2 cellular contexts compared by ENCODE assay signal in genomic region chr6:113894712-113895674, GRCh38.
TF ChIP-seq lines count a peak whose summit lies in the region.

No MANE protein-coding gene starts in this region.

TF ChIP-seq in IMR-90, 13 proteins besides CTCF, POLR2A, EP300 and RAD21:
- peak; percentile 19; the same call in 1 of the 2 replicates for TF ChIP-seq CEBPB (IDR thresholded peaks at IDR 0.05; ENCODE audit: low read depth, low read length)
- TF ChIP-seq, protein P1, sequence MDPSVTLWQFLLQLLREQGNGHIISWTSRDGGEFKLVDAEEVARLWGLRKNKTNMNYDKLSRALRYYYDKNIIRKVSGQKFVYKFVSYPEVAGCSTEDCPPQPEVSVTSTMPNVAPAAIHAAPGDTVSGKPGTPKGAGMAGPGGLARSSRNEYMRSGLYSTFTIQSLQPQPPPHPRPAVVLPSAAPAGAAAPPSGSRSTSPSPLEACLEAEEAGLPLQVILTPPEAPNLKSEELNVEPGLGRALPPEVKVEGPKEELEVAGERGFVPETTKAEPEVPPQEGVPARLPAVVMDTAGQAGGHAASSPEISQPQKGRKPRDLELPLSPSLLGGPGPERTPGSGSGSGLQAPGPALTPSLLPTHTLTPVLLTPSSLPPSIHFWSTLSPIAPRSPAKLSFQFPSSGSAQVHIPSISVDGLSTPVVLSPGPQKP (IDR thresholded peaks at IDR 0.05; ENCODE audit: borderline replicate concordance, low read depth, low read length): no peak

TF ChIP-seq in SK-N-SH, 30 proteins besides CTCF, POLR2A, EP300 and RAD21:
- TF ChIP-seq, protein P2, sequence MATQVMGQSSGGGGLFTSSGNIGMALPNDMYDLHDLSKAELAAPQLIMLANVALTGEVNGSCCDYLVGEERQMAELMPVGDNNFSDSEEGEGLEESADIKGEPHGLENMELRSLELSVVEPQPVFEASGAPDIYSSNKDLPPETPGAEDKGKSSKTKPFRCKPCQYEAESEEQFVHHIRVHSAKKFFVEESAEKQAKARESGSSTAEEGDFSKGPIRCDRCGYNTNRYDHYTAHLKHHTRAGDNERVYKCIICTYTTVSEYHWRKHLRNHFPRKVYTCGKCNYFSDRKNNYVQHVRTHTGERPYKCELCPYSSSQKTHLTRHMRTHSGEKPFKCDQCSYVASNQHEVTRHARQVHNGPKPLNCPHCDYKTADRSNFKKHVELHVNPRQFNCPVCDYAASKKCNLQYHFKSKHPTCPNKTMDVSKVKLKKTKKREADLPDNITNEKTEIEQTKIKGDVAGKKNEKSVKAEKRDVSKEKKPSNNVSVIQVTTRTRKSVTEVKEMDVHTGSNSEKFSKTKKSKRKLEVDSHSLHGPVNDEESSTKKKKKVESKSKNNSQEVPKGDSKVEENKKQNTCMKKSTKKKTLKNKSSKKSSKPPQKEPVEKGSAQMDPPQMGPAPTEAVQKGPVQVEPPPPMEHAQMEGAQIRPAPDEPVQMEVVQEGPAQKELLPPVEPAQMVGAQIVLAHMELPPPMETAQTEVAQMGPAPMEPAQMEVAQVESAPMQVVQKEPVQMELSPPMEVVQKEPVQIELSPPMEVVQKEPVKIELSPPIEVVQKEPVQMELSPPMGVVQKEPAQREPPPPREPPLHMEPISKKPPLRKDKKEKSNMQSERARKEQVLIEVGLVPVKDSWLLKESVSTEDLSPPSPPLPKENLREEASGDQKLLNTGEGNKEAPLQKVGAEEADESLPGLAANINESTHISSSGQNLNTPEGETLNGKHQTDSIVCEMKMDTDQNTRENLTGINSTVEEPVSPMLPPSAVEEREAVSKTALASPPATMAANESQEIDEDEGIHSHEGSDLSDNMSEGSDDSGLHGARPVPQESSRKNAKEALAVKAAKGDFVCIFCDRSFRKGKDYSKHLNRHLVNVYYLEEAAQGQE (IDR thresholded peaks at IDR 0.05; ENCODE audit: low read depth, low read length): no peak
- no peak for TF ChIP-seq FOXJ3 (CRISPR knock-in tag; IDR thresholded peaks at IDR 0.05)
- 0 out of 2 replicates have a peak, but pooled peaks have one; percentile 59 for TF ChIP-seq FOXM1 (IDR thresholded peaks at IDR 0.05; ENCODE audit: low read depth)
- TF ChIP-seq SIN3A (IDR thresholded peaks at IDR 0.05; ENCODE audit: borderline replicate concordance, low read depth, low read length): no peak
- no peak for TF ChIP-seq CHD2 (IDR thresholded peaks at IDR 0.05; ENCODE audit: low read length, partially characterized antibody)
- TF ChIP-seq YY1 (IDR thresholded peaks at IDR 0.05; ENCODE audit: low read depth): no peak
- TF ChIP-seq GATA2 (CRISPR knock-in tag; IDR thresholded peaks at IDR 0.05): no peak
- no peak for TF ChIP-seq MXI1 (IDR thresholded peaks at IDR 0.05; ENCODE audit: low read depth, low read length)
- TF ChIP-seq FOSL2 (IDR thresholded peaks at IDR 0.05; ENCODE audit: borderline replicate concordance, low read depth): peak; percentile 68
- TF ChIP-seq ELF1 (IDR thresholded peaks at IDR 0.05): no peak
- 0 out of 2 replicates have a peak, but pooled peaks have one; percentile 27 for TF ChIP-seq TAF1 (IDR thresholded peaks at IDR 0.05; ENCODE audit: borderline replicate concordance, low read depth, low read length)
- no peak for TF ChIP-seq RFX5 (IDR thresholded peaks at IDR 0.05; ENCODE audit: low read length)
- no peak for TF ChIP-seq MEF2A (IDR thresholded peaks at IDR 0.05; ENCODE audit: borderline replicate concordance, low read depth)
- no peak for TF ChIP-seq GABPA (IDR thresholded peaks at IDR 0.05; ENCODE audit: low read depth)
- peak; percentile 73 for TF ChIP-seq JUND (IDR thresholded peaks at IDR 0.05)
- TF ChIP-seq MAX (IDR thresholded peaks at IDR 0.05; ENCODE audit: low read depth): no peak
- no peak for TF ChIP-seq NRF1 (IDR thresholded peaks at IDR 0.05; ENCODE audit: low read depth, low read length)
- no peak for TF ChIP-seq SMC3 (IDR thresholded peaks at IDR 0.05; ENCODE audit: low read depth, low read length)
- peak; percentile 73 for TF ChIP-seq POLR2AphosphoS5 (IDR thresholded peaks at IDR 0.05; ENCODE audit: low read depth, low read length)
- no peak for TF ChIP-seq RCOR1 (IDR thresholded peaks at IDR 0.05; ENCODE audit: low read length)
- no peak; the same call in 1 of the 2 replicates for TF ChIP-seq RXRA (IDR thresholded peaks at IDR 0.05; ENCODE audit: borderline replicate concordance, low read depth)
- TF ChIP-seq EZH2phosphoT487 (IDR thresholded peaks at IDR 0.05; ENCODE audit: borderline replicate concordance, low read depth): no peak
- TF ChIP-seq, protein P3, sequence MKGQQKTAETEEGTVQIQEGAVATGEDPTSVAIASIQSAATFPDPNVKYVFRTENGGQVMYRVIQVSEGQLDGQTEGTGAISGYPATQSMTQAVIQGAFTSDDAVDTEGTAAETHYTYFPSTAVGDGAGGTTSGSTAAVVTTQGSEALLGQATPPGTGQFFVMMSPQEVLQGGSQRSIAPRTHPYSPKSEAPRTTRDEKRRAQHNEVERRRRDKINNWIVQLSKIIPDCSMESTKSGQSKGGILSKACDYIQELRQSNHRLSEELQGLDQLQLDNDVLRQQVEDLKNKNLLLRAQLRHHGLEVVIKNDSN (IDR thresholded peaks at IDR 0.05; ENCODE audit: borderline replicate concordance, low read depth): no peak
- TF ChIP-seq NFIC (IDR thresholded peaks at IDR 0.05; ENCODE audit: borderline replicate concordance): peak; percentile 83
- TF ChIP-seq, protein P4, sequence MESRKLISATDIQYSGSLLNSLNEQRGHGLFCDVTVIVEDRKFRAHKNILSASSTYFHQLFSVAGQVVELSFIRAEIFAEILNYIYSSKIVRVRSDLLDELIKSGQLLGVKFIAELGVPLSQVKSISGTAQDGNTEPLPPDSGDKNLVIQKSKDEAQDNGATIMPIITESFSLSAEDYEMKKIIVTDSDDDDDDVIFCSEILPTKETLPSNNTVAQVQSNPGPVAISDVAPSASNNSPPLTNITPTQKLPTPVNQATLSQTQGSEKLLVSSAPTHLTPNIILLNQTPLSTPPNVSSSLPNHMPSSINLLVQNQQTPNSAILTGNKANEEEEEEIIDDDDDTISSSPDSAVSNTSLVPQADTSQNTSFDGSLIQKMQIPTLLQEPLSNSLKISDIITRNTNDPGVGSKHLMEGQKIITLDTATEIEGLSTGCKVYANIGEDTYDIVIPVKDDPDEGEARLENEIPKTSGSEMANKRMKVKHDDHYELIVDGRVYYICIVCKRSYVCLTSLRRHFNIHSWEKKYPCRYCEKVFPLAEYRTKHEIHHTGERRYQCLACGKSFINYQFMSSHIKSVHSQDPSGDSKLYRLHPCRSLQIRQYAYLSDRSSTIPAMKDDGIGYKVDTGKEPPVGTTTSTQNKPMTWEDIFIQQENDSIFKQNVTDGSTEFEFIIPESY (IDR thresholded peaks at IDR 0.05; ENCODE audit: borderline replicate concordance, low read depth): no peak
- TF ChIP-seq TEAD4 (IDR thresholded peaks at IDR 0.05; ENCODE audit: borderline replicate concordance, insufficient read depth): peak; percentile 76; the same call in 1 of the 2 replicates
- TF ChIP-seq, protein P5, sequence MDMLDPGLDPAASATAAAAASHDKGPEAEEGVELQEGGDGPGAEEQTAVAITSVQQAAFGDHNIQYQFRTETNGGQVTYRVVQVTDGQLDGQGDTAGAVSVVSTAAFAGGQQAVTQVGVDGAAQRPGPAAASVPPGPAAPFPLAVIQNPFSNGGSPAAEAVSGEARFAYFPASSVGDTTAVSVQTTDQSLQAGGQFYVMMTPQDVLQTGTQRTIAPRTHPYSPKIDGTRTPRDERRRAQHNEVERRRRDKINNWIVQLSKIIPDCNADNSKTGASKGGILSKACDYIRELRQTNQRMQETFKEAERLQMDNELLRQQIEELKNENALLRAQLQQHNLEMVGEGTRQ (IDR thresholded peaks at IDR 0.05; ENCODE audit: borderline replicate concordance, low read depth, low read length): no peak
- peak; percentile 96 for TF ChIP-seq PBX3 (IDR thresholded peaks at IDR 0.05)
- TF ChIP-seq, protein P6, sequence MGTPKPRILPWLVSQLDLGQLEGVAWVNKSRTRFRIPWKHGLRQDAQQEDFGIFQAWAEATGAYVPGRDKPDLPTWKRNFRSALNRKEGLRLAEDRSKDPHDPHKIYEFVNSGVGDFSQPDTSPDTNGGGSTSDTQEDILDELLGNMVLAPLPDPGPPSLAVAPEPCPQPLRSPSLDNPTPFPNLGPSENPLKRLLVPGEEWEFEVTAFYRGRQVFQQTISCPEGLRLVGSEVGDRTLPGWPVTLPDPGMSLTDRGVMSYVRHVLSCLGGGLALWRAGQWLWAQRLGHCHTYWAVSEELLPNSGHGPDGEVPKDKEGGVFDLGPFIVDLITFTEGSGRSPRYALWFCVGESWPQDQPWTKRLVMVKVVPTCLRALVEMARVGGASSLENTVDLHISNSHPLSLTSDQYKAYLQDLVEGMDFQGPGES (IDR thresholded peaks at IDR 0.05; ENCODE audit: low read depth, low read length): no peak
- peak; percentile 91 for TF ChIP-seq TCF12 (IDR thresholded peaks at IDR 0.05)
TF ChIP-seq in SK-N-SH: peak in this region for 9.
